Comparison of ENCODE assay signal across 8 cellular contexts in genomic region chr2:232420463-232421188, GRCh38. TPM values are rescaled to one million over a fixed set of nuclear protein-coding genes. Genes with fewer than 3 reads are reported as not detected.
DNase-seq lines count a peak whose midpoint lies in the region; ATAC-seq and TF ChIP-seq lines count a peak whose summit lies in the region.

No MANE protein-coding gene starts in this region.

- peak; percentile 73 to 86 for DNase-seq in T47D (ENCODE audit: low read depth in 1 of 2, low spot score in 1 of 2)
- DNase-seq in MCF 10A (ENCODE audit: unreplicated experiment), result no peak
- DNase-seq in activated T-cell treated with anti-CD3 and anti-CD28 coated beads, Interleukin-2, amount 50 U/mL, for 24 hours, result peak; percentile 48
- DNase-seq in iPS-NIHi7 (ENCODE audit: extremely low spot score), result peak; percentile 60
- DNase-seq in amygdala (lab: John Stamatoyannopoulos, UW), result no peak
- no peak for DNase-seq in SHP77 treated with DMSO at 0.1 percent for 48 hours (lab: John Stamatoyannopoulos, UW)

- no TSS peak for BruUV-seq in MCF 10A (replicated peaks; lab: Mats Ljungman, UMichigan)

- no peaks in the 10 kb centered on the region for H3K36me3 ChIP-seq in thymus (ENCODE audit: control insufficient read depth, insufficient read depth)

- WGBS in thymus, result 3% methylated on average over 79 of the region's 79 CpGs

- H3K4me1 ChIP-seq in thymus (ENCODE audit: control insufficient read depth, insufficient read depth, low read length), result peaks cover 5% of the 10 kb centered on the region

- no peak for TF ChIP-seq CTCF in MCF 10A (IDR thresholded peaks at IDR 0.05; ENCODE audit: unreplicated experiment)

- no peak overlapping the region for H3K27ac ChIP-seq in thymus (ENCODE audit: low read depth)

- intact Hi-C loops in MCF 10A (cut with micrococcal nuclease), result no loop called here

- no peak for ATAC-seq in HG03159 (IDR thresholded peaks at IDR 0.05; ENCODE audit: unreplicated experiment)

- POLR2A ChIA-PET in MCF 10A (lab: Yijun Ruan, JAX), result no interaction called here

- H3K4me3 Mint-ChIP-seq in MCF 10A (ENCODE audit: unreplicated experiment), result no peak overlapping the region
- peak overlapping the region; percentile 45 for H3K4me3 Mint-ChIP-seq in activated T-cell treated with anti-CD3 and anti-CD28 coated beads, Interleukin-2, amount 50 U/mL, for 24 hours

- no peaks in the 10 kb centered on the region for H3K4me1 Mint-ChIP-seq in MCF 10A (ENCODE audit: insufficient read depth, unreplicated experiment)
- H3K4me1 Mint-ChIP-seq in activated T-cell treated with anti-CD3 and anti-CD28 coated beads, Interleukin-2, amount 50 U/mL, for 24 hours (ENCODE audit: low read depth), result peaks cover 16% of the 10 kb centered on the region

- no peaks in the 10 kb centered on the region for H3K9me3 ChIP-seq in thymus (ENCODE audit: control insufficient read depth)

- H3K27ac Mint-ChIP-seq in MCF 10A (ENCODE audit: low read depth, unreplicated experiment), result no peak overlapping the region
- H3K27ac Mint-ChIP-seq in activated T-cell treated with anti-CD3 and anti-CD28 coated beads, Interleukin-2, amount 50 U/mL, for 24 hours, result no peak overlapping the region

- in situ Hi-C loops in T47D (cut with HindIII; ENCODE audit: low pct_unique_long_range_greater_than_20kb, low sequenced_read_pairs), result no loop called here

- H3K9me3 Mint-ChIP-seq in MCF 10A (ENCODE audit: unreplicated experiment), result peaks cover 17% of the 10 kb centered on the region
- peaks cover 3% of the 10 kb centered on the region for H3K9me3 Mint-ChIP-seq in activated T-cell treated with anti-CD3 and anti-CD28 coated beads, Interleukin-2, amount 50 U/mL, for 24 hours

- peaks cover 56% of the 10 kb centered on the region for H3K27me3 ChIP-seq in thymus (ENCODE audit: control insufficient read depth, insufficient read depth)

- H3K4me3 ChIP-seq in thymus (ENCODE audit: low read length), result peak overlapping the region; percentile 40

- no peaks in the 10 kb centered on the region for H3K36me3 Mint-ChIP-seq in MCF 10A (ENCODE audit: insufficient read depth, unreplicated experiment)
- H3K36me3 Mint-ChIP-seq in activated T-cell treated with anti-CD3 and anti-CD28 coated beads, Interleukin-2, amount 50 U/mL, for 24 hours (ENCODE audit: low read depth), result no peaks in the 10 kb centered on the region

- CTCF ChIA-PET in MCF 10A (lab: Yijun Ruan, JAX), result no interaction called here

- peaks cover 13% of the 10 kb centered on the region for H3K27me3 Mint-ChIP-seq in MCF 10A (ENCODE audit: insufficient read depth, unreplicated experiment)
- peaks cover 72% of the 10 kb centered on the region for H3K27me3 Mint-ChIP-seq in activated T-cell treated with anti-CD3 and anti-CD28 coated beads, Interleukin-2, amount 50 U/mL, for 24 hours

RNA-seq across cellular contexts. Expression of gene ALPG, which starts 14.0 kb away (rescaled TPM):
- not detected in 2 replicates for total RNA-seq in MCF 10A (2022)
- 0.96 TPM for polyA plus RNA-seq in thymus

RNA-seq across cellular contexts. Expression of gene ALPI, which starts 35.3 kb away (rescaled TPM):
- not detected in 2 replicates for total RNA-seq in MCF 10A (2022)
- 0.34 TPM for polyA plus RNA-seq in thymus

RNA-seq across cellular contexts. Expression of gene ALPP, which starts 42.1 kb away (rescaled TPM):
- total RNA-seq in MCF 10A (2022), result 0.35 and 0.64 TPM in 2 replicates
- 0.32 TPM for polyA plus RNA-seq in thymus

Comparison
In these comparisons a context has a peak if more than half of its experiments do, and no peak if none do; other contexts are left out.
1. DNase-seq: peak in T47D (2 of 2), activated T-cell treated with anti-CD3 and anti-CD28 coated beads, Interleukin-2, amount 50 U/mL, for 24 hours (single experiment) and iPS-NIHi7 (single experiment); none in MCF 10A (single experiment), amygdala (0 of 56) and SHP77 treated with DMSO at 0.1 percent for 48 hours (single experiment).